18 cellular contexts compared by ENCODE assay signal in genomic region chr17:67637901-67638641, GRCh38.
DNase-seq lines count a peak whose midpoint lies in the region; ATAC-seq, FAIRE-seq and TF ChIP-seq lines count a peak whose summit lies in the region.
"Had no signal": no experiment of that assay in that cellular context is flagged by ENCODE, and none has a peak within 500 bp of the region (broad histone marks: within the 10 kb centered on the region; RNA-seq: fewer than 3 reads in every experiment).

No MANE protein-coding gene starts in this region.

- H3K27ac ChIP-seq in CD8-positive, alpha-beta T cell (ENCODE audit: low read depth, low read length): no peak overlapping the region
- peak overlapping the region; percentile 74 for H3K27ac ChIP-seq in PC-3 (ENCODE audit: low read length)
- H3K27ac ChIP-seq in esophagus muscularis mucosa (replicated peaks in 1 of 4): peak overlapping the region; percentile 41 to 84 (median 66)
- H3K27ac ChIP-seq in pancreas: peak overlapping the region in 3 of 4 donors; percentile 47 to 72 (median 70)
- H3K27ac ChIP-seq: right lobe of liver, uterus had no signal

- peak overlapping the region; percentile 23 for H3K27ac Mint-ChIP-seq in CD8-positive, alpha-beta T cell
- H3K27ac Mint-ChIP-seq: activated CD8-positive, alpha-beta memory T cell treated with anti-CD3 and anti-CD28 coated beads, Interleukin-2, amount 10 ng/mL, durations not matched to agents 7 days and 5 days had no signal

- H3K79me2 ChIP-seq in PC-3 (ENCODE audit: low read length): no peaks in the 10 kb centered on the region

- peak overlapping the region; percentile 17; the same call in 1 of the 2 replicates for H3K9ac ChIP-seq in PC-3 (ENCODE audit: low read length)

- no TSS peak for BruUV-seq in PC-3 (replicated peaks; lab: Mats Ljungman, UMichigan)

- no peaks in the 10 kb centered on the region for H3K4me1 ChIP-seq in CD8-positive, alpha-beta T cell (ENCODE audit: insufficient read depth, low read length)
- H3K4me1 ChIP-seq in PC-3 (ENCODE audit: insufficient read depth, low read length) (peaks cover 31% of the 10 kb centered on the region), esophagus muscularis mucosa (peaks cover 4 to 79% (median 71%) of the 10 kb centered on the region in 4 donors), pancreas (peaks cover 10 to 34% (median 22%) of the 10 kb centered on the region in 3 donors)
- H3K4me1 ChIP-seq: uterus had no signal

- intact Hi-C loops in CD8-positive, alpha-beta T cell (cut with DNase I, micrococcal nuclease): no loop called here
- intact Hi-C loops in PC-3 (cut with micrococcal nuclease) (no loop called here), esophagus muscularis mucosa (cut with DNase I) (loop anchor here (10.0 kb wide), 1 partner anchor 163 kb away; no protein-coding TSS in a partner anchor), pancreas (cut with DNase I) (no loop called here)

- no peak for ATAC-seq in CD8-positive, alpha-beta T cell
- ATAC-seq in PC-3 (peak; percentile 91), pancreas (peak; percentile 79 to 83 (median 83)), GM21381 (IDR thresholded peaks at IDR 0.05; ENCODE audit: unreplicated experiment) (no peak)
- ATAC-seq: activated CD8-positive, alpha-beta memory T cell treated with anti-CD3 and anti-CD28 coated beads, Interleukin-2, amount 10 ng/mL, durations not matched to agents 7 days and 5 days; right lobe of liver had no signal

- no peak for TF ChIP-seq EP300 in esophagus muscularis mucosa (IDR thresholded peaks at IDR 0.05)

- CTCF ChIA-PET in CD8-positive, alpha-beta T cell (lab: Charles Lee): interaction anchor here (1.3 to 1.5 kb wide), 2 partner anchors 8 to 263 kb away, joined by 3 read pairs; no protein-coding TSS in a partner anchor
- CTCF ChIA-PET in PC-3 (lab: Charles Lee): interaction anchor here (0.6 to 1.0 kb wide), 4 partner anchors 9 to 277 kb away, joined by 3 to 5 read pairs (median 3); no protein-coding TSS in a partner anchor

- no peaks in the 10 kb centered on the region for H3K9me2 ChIP-seq in PC-3 (replicated peaks; ENCODE audit: low read length)

- H3K4me1 Mint-ChIP-seq in CD8-positive, alpha-beta T cell (ENCODE audit: low read depth): peaks cover 2% of the 10 kb centered on the region
- H3K4me1 Mint-ChIP-seq: activated CD8-positive, alpha-beta memory T cell treated with anti-CD3 and anti-CD28 coated beads, Interleukin-2, amount 10 ng/mL, durations not matched to agents 7 days and 5 days had no signal

- no peaks in the 10 kb centered on the region for H3K9me3 Mint-ChIP-seq in CD8-positive, alpha-beta T cell

- no peaks in the 10 kb centered on the region for H3K27me3 ChIP-seq in CD8-positive, alpha-beta T cell (ENCODE audit: insufficient read depth, low read length)
- H3K27me3 ChIP-seq in PC-3 (ENCODE audit: low read length) (no peaks in the 10 kb centered on the region), esophagus muscularis mucosa (no peaks in the 10 kb centered on the region), pancreas (no peaks in the 10 kb centered on the region), MG63 (no peaks in the 10 kb centered on the region)
- H3K27me3 ChIP-seq: right lobe of liver, uterus had no signal

- H2AFZ ChIP-seq in PC-3 (ENCODE audit: low read length): peak overlapping the region; percentile 56

- no peak for DNase-seq in CD8-positive, alpha-beta T cell
- DNase-seq in PC-3: peak; percentile 99
- DNase-seq in esophagus muscularis mucosa (ENCODE audit: extremely low spot score): no peak
- peak in 4 of 6 donors; percentile 67 to 85 (median 80) for DNase-seq in pancreas
- DNase-seq in MG63: no peak
- no peak for DNase-seq in NCI-H2227 treated with DMSO at 0.1 percent for 48 hours (lab: John Stamatoyannopoulos, UW)
- DNase-seq in D341Med (ENCODE audit: low spot score): no peak
- DNase-seq: activated CD8-positive, alpha-beta memory T cell treated with anti-CD3 and anti-CD28 coated beads, Interleukin-2, amount 10 ng/mL, durations not matched to agents 7 days and 5 days; activated naive CD4-positive, alpha-beta T cell; islet precursor cell; NCI-H1105; NCI-H510A; right lobe of liver; stimulated activated CD8-positive, alpha-beta memory T cell treated with anti-CD3 and anti-CD28 coated beads, Interleukin-4, amount 100 ng/mL, for 48 hours; SW 1271; uterus had no signal

- H3K4me3 Mint-ChIP-seq in CD8-positive, alpha-beta T cell: no peak overlapping the region
- H3K4me3 Mint-ChIP-seq: activated CD8-positive, alpha-beta memory T cell treated with anti-CD3 and anti-CD28 coated beads, Interleukin-2, amount 10 ng/mL, durations not matched to agents 7 days and 5 days had no signal

- no peak for TF ChIP-seq POLR2A in esophagus muscularis mucosa (IDR thresholded peaks at IDR 0.05; ENCODE audit: low read depth)

- 66% methylated on average over 8 of the region's 8 CpGs for WGBS in esophagus muscularis mucosa
- WGBS in pancreas, 2 donors: 39 to 40% methylated on average over 8 of the region's 8 CpGs

- no peaks in the 10 kb centered on the region for H3F3A ChIP-seq in PC-3 (ENCODE audit: low read length, unreplicated experiment)

- H3K27me3 Mint-ChIP-seq in CD8-positive, alpha-beta T cell (ENCODE audit: low read depth): no peaks in the 10 kb centered on the region
- H3K27me3 Mint-ChIP-seq: activated CD8-positive, alpha-beta memory T cell treated with anti-CD3 and anti-CD28 coated beads, Interleukin-2, amount 10 ng/mL, durations not matched to agents 7 days and 5 days had no signal

- no peak for TF ChIP-seq CTCF in CD8-positive, alpha-beta T cell (IDR thresholded peaks at IDR 0.05)
- TF ChIP-seq CTCF in PC-3 (conservative IDR thresholded peaks at IDR 0.05; ENCODE audit: low read depth, low read length) (no peak), esophagus muscularis mucosa (IDR thresholded peaks at IDR 0.05) (no peak), pancreas (IDR thresholded peaks at IDR 0.05) (no peak)

- no peak overlapping the region for H3K4me3 ChIP-seq in CD8-positive, alpha-beta T cell (ENCODE audit: low read depth, low read length)
- no peak overlapping the region for H3K4me3 ChIP-seq in PC-3 (ENCODE audit: low read length)
- H3K4me3 ChIP-seq in esophagus muscularis mucosa: no peak overlapping the region
- no peak overlapping the region for H3K4me3 ChIP-seq in pancreas
- H3K4me3 ChIP-seq in MG63: no peak overlapping the region
- H3K4me3 ChIP-seq: right lobe of liver, uterus had no signal

- FAIRE-seq in pancreas (lab: Jason Lieb, UNC): no peak
- FAIRE-seq: H1 had no signal

- H4K20me1 ChIP-seq in PC-3 (ENCODE audit: low read length): no peaks in the 10 kb centered on the region

- H3K4me2 ChIP-seq in PC-3 (ENCODE audit: low read length): peak overlapping the region; percentile 68

- POLR2A ChIA-PET in CD8-positive, alpha-beta T cell (lab: Charles Lee): no interaction called here
- POLR2A ChIA-PET in PC-3 (lab: Charles Lee; ENCODE audit: unreplicated experiment): interaction anchor here (0.6 kb wide), 2 partner anchors 194 to 259 kb away, joined by 3 to 6 read pairs; no protein-coding TSS in a partner anchor

- H3K36me3 ChIP-seq in CD8-positive, alpha-beta T cell (ENCODE audit: insufficient read depth, low read length): peaks cover 24% of the 10 kb centered on the region
- H3K36me3 ChIP-seq in PC-3 (ENCODE audit: low read depth, low read length) (no peaks in the 10 kb centered on the region), esophagus muscularis mucosa (peaks cover 0 to 5% (median 2%) of the 10 kb centered on the region in 4 donors), pancreas (no peaks in the 10 kb centered on the region), MG63 (no peaks in the 10 kb centered on the region)
- H3K36me3 ChIP-seq: uterus had no signal

- peaks cover 77% of the 10 kb centered on the region for H3K36me3 Mint-ChIP-seq in CD8-positive, alpha-beta T cell

- H3K9me3 ChIP-seq in CD8-positive, alpha-beta T cell (ENCODE audit: low read length): no peaks in the 10 kb centered on the region
- H3K9me3 ChIP-seq in PC-3 (ENCODE audit: low read length) (no peaks in the 10 kb centered on the region), esophagus muscularis mucosa (no peaks in the 10 kb centered on the region), pancreas (no peaks in the 10 kb centered on the region), MG63 (no peaks in the 10 kb centered on the region)
- H3K9me3 ChIP-seq: right lobe of liver, uterus had no signal

Comparison
In these comparisons a context has a peak if more than half of its experiments do, and no peak if none do; other contexts are left out.
1. ATAC-seq: peak in PC-3 (single experiment) and pancreas (4 of 4); none in CD8-positive, alpha-beta T cell (single experiment) and GM21381 (single experiment).
2. DNase-seq: peak in PC-3 (single experiment) and pancreas (4 of 6); none in CD8-positive, alpha-beta T cell (0 of 7), esophagus muscularis mucosa (single experiment), MG63 (single experiment), NCI-H2227 treated with DMSO at 0.1 percent for 48 hours (single experiment) and D341Med (single experiment).